In genomic region chr4:1237981-1238675, GRCh38 we compare ENCODE assay signal across 22 cellular contexts. TPM values are rescaled to one million over a fixed set of nuclear protein-coding genes. Genes with fewer than 3 reads are reported as not detected.
DNase-seq lines count a peak whose midpoint lies in the region; ATAC-seq and TF ChIP-seq lines count a peak whose summit lies in the region.
"Had no signal": no experiment of that assay in that cellular context is flagged by ENCODE, and none has a peak within 500 bp of the region (broad histone marks: within the 10 kb centered on the region; RNA-seq: fewer than 3 reads in every experiment).

No MANE protein-coding gene starts in this region.

- intact Hi-C loops in cardiac septum (cut with DNase I): no loop called here
- intact Hi-C loops in uterus (cut with DNase I; ENCODE audit: low total_unique reads): no loop called here

- H3K4me3 Mint-ChIP-seq in nephron progenitor cell: no peak overlapping the region
- H3K4me3 Mint-ChIP-seq: activated naive CD8-positive, alpha-beta T cell treated with anti-CD3 and anti-CD28 coated beads for 36 hours; H9; neural crest cell had no signal

- H3K9me3 Mint-ChIP-seq in nephron progenitor cell: no peaks in the 10 kb centered on the region
- H3K9me3 Mint-ChIP-seq: activated naive CD8-positive, alpha-beta T cell treated with anti-CD3 and anti-CD28 coated beads for 36 hours; H9; neural crest cell had no signal

- TF ChIP-seq CTCF in nephron progenitor cell (IDR thresholded peaks at IDR 0.05) (no peak), uterus (IDR thresholded peaks at IDR 0.05) (no peak)

- no peak overlapping the region for H3K4me3 ChIP-seq in uterus
- H3K4me3 ChIP-seq: A549, esophagus squamous epithelium, thyroid gland had no signal

- peaks cover 3% of the 10 kb centered on the region for H3K27me3 Mint-ChIP-seq in nephron progenitor cell (ENCODE audit: low read depth, poor library complexity)
- H3K27me3 Mint-ChIP-seq: activated naive CD8-positive, alpha-beta T cell treated with anti-CD3 and anti-CD28 coated beads for 36 hours had no signal

- peak overlapping the region; percentile 51 for H3K27ac Mint-ChIP-seq in nephron progenitor cell
- H3K27ac Mint-ChIP-seq: activated naive CD8-positive, alpha-beta T cell treated with anti-CD3 and anti-CD28 coated beads for 36 hours had no signal

- peak; percentile 63 for DNase-seq in activated effector memory CD4-positive, alpha-beta T cell treated with anti-CD3 and anti-CD28 coated beads, Interleukin-2, amount 50 U/mL, for 16 hours
- no peak for DNase-seq in activated effector memory CD4-positive, alpha-beta T cell treated with Interleukin-2 at 50 U/mL for 16 hours
- DNase-seq in cardiac septum (ENCODE audit: low spot score): peak; percentile 70
- no peak for DNase-seq in nephron progenitor cell
- DNase-seq in uterus: peak; percentile 11 to 13
- no peak for DNase-seq in left lobe of liver (ENCODE audit: low spot score)
- DNase-seq in NCI-H69 (lab: John Stamatoyannopoulos, UW): no peak
- DNase-seq in T-helper 1 cell: no peak
- DNase-seq: activated CD4-positive, alpha-beta T cell treated with anti-CD3 and anti-CD28 coated beads, Interleukin-2, amount 50 U/mL, for 1 hour; activated naive CD8-positive, alpha-beta T cell treated with anti-CD3 and anti-CD28 coated beads for 36 hours; DMS 273 treated with DMSO at 0.1 percent for 48 hours; effector CD4-positive, alpha-beta T cell; esophagus squamous epithelium; H9; NCI-H1092 treated with DMSO at 0.1 percent for 48 hours; NCI-H774; stimulated activated CD4-positive, alpha-beta T cell treated with anti-CD3 and anti-CD28 coated beads, Interleukin-4, amount 100 ng/mL, for 24 hours; stimulated activated CD8-positive, alpha-beta memory T cell treated with anti-CD3 and anti-CD28 coated beads, Interleukin-4, amount 100 ng/mL, for 48 hours had no signal

- H3K4me1 Mint-ChIP-seq in nephron progenitor cell: peaks cover 31% of the 10 kb centered on the region
- H3K4me1 Mint-ChIP-seq: H9 had no signal

- ATAC-seq in left lobe of liver: no peak
- ATAC-seq: A549 had no signal

- no peak for TF ChIP-seq POLR2A in uterus (IDR thresholded peaks at IDR 0.05)

- H3K36me3 ChIP-seq in uterus: no peaks in the 10 kb centered on the region

- H3K9me3 ChIP-seq in uterus: no peaks in the 10 kb centered on the region
- H3K9me3 ChIP-seq: A549, esophagus squamous epithelium, thyroid gland had no signal

- peaks cover 46% of the 10 kb centered on the region for H3K36me3 Mint-ChIP-seq in nephron progenitor cell (ENCODE audit: low read depth)

- peaks cover 0 to 7% of the 10 kb centered on the region in 2 donors for H3K4me1 ChIP-seq in uterus
- H3K4me1 ChIP-seq: A549 had no signal

- no peaks in the 10 kb centered on the region for H3K27me3 ChIP-seq in uterus
- H3K27me3 ChIP-seq: esophagus squamous epithelium, thyroid gland had no signal

- H3K27ac ChIP-seq in uterus: no peak overlapping the region
- H3K27ac ChIP-seq: A549, C4-2B, esophagus squamous epithelium, thyroid gland had no signal

RNA-seq across cellular contexts. Expression of gene CTBP1, which starts 10.8 kb away (rescaled TPM):
- 129 TPM for total RNA-seq in cardiac septum
- total RNA-seq in uterus: 100 to 1,000 TPM; 104 to 193 (median 162) TPM
- total RNA-seq in left lobe of liver: 97.0 TPM

RNA-seq across cellular contexts. Expression of gene MAEA, which starts 51.6 kb away (rescaled TPM):
- total RNA-seq in cardiac septum (55.2 TPM), uterus (10 to 100 TPM; 32.3 to 70.7 (median 67.8) TPM), left lobe of liver (33.3 TPM)

Comparison
In these comparisons a context has a peak if more than half of its experiments do, and no peak if none do; other contexts are left out.
1. DNase-seq: peak in activated effector memory CD4-positive, alpha-beta T cell treated with anti-CD3 and anti-CD28 coated beads, Interleukin-2, amount 50 U/mL, for 16 hours (single experiment), cardiac septum (single experiment) and uterus (2 of 2); none in activated effector memory CD4-positive, alpha-beta T cell treated with Interleukin-2 at 50 U/mL for 16 hours (single experiment), nephron progenitor cell (single experiment), left lobe of liver (single experiment), NCI-H69 (single experiment) and T-helper 1 cell (0 of 5).